Comparison of ENCODE assay signal across 17 cellular contexts in genomic region chr6:85453490-85453889, GRCh38. TPM values are rescaled to one million over a fixed set of nuclear protein-coding genes. Genes with fewer than 3 reads are reported as not detected.
DNase-seq lines count a peak whose midpoint lies in the region; ATAC-seq, FAIRE-seq and TF ChIP-seq lines count a peak whose summit lies in the region.
"Had no signal": no experiment of that assay in that cellular context is flagged by ENCODE, and none has a peak within 500 bp of the region (broad histone marks: within the 10 kb centered on the region; RNA-seq: fewer than 3 reads in every experiment).

No MANE protein-coding gene starts in this region.

- H3K9me3 ChIP-seq in GM12878 (replicated peaks; ENCODE audit: control insufficient read depth, insufficient read depth, low read length) = no peaks in the 10 kb centered on the region

- no peaks in the 10 kb centered on the region for H3K36me3 Mint-ChIP-seq in stimulated activated memory B cell treated with anti-CD40 and anti-IgM and Interleukin-4, amounts not matched to agents 10 μg/mL and 1 μg/mL and 100 μg/mL, for 72 hours
- no peaks in the 10 kb centered on the region for H3K36me3 Mint-ChIP-seq in stimulated activated naive B cell treated with anti-CD40 and anti-IgM and Interleukin-4, amounts not matched to agents 10 μg/mL and 1 μg/mL and 100 μg/mL, for 72 hours
- no peaks in the 10 kb centered on the region for H3K36me3 Mint-ChIP-seq in GM23338 (ENCODE audit: low read depth)
- H3K36me3 Mint-ChIP-seq: mesothelial cell of epicardium had no signal

- H3K27ac ChIP-seq in GM12878 (ENCODE audit: control insufficient read depth, insufficient read depth) = peak overlapping the region; percentile 20; the same call in 1 of the 2 replicates
- no peak overlapping the region for H3K27ac ChIP-seq in GM23338 (ENCODE audit: low read depth)
- H3K27ac ChIP-seq: parathyroid adenoma had no signal

- TF ChIP-seq CTCF in GM12878 (IDR thresholded peaks at IDR 0.05 in 2 of 3, conservative IDR thresholded peaks at IDR 0.05 in 1 of 3; ENCODE audit: control insufficient read depth in 2 of 3, extremely low read depth in 1 of 3, insufficient read depth in 1 of 3, low read depth in 3 of 3, low read length in 3 of 3) (no peak), GM23338 (conservative IDR thresholded peaks at IDR 0.05; ENCODE audit: low read depth in 2 of 2) (no peak)

- intact Hi-C loops in GM12878 (cut with micrococcal nuclease; ENCODE audit: unreplicated experiment) = loop anchor here (5.0 kb wide), 1 partner anchor 224 kb away; no protein-coding TSS in a partner anchor

- DNase-seq in activated gamma-delta T cell treated with Interleukin-2 at 50 U/mL for 16 hours (peak; percentile 20), activated gamma-delta T cell (lab: John Stamatoyannopoulos, UW) (no peak), GM12878 (ENCODE audit: low read depth, low spot score) (no peak), GM23338 (ENCODE audit: low spot score) (no peak), medulla oblongata (ENCODE audit: extremely low spot score) (no peak)
- DNase-seq in stimulated activated naive B cell treated with anti-CD40 and anti-IgM and Interleukin-4, amounts not matched to agents 10 μg/mL and 1 μg/mL and 100 μg/mL, for 72 hours = no peak
- DNase-seq: activated CD4-positive, alpha-beta memory T cell treated with anti-CD3 and anti-CD28 coated beads, Interleukin-2, amount 10 ng/mL, durations not matched to agents 7 days and 5 days; amygdala; C1 segment of cervical spinal cord; GDM1; NCI-H1105 treated with DMSO at 0.1 percent for 48 hours; NCI-H446 had no signal

- H3K4me2 ChIP-seq in GM12878 (ENCODE audit: control insufficient read depth, insufficient read depth) = peak overlapping the region; percentile 56
- H3K4me2 ChIP-seq in GM23338 = no peak overlapping the region

- H2AFZ ChIP-seq in GM12878 (ENCODE audit: control insufficient read depth, low read depth, low read length) = no peak overlapping the region
- no peak overlapping the region for H2AFZ ChIP-seq in GM23338
- H2AFZ ChIP-seq: parathyroid adenoma had no signal

- H3F3A ChIP-seq in GM23338 (replicated peaks; ENCODE audit: low read depth) = no peaks in the 10 kb centered on the region

- no peaks in the 10 kb centered on the region for H3K36me3 ChIP-seq in GM12878 (ENCODE audit: control insufficient read depth in 2 of 2, insufficient read depth in 2 of 2, low read length in 1 of 2)
- no peaks in the 10 kb centered on the region for H3K36me3 ChIP-seq in GM23338 (ENCODE audit: insufficient read depth)

- H3K4me1 ChIP-seq in GM12878 (ENCODE audit: control insufficient read depth, insufficient read depth, low read length) = peaks cover 28% of the 10 kb centered on the region
- H3K4me1 ChIP-seq in GM23338 (ENCODE audit: insufficient read depth) = peaks cover 14% of the 10 kb centered on the region
- H3K4me1 ChIP-seq: parathyroid adenoma had no signal

- CTCF ChIA-PET in GM12878 (lab: Yijun Ruan, JAX) = interaction anchor here (1.2 to 13.2 kb wide), 3 partner anchors 9 to 81 kb away, joined by 3 to 188 read pairs (median 6); no protein-coding TSS in a partner anchor

- peaks cover 88% of the 10 kb centered on the region for H3K4me1 Mint-ChIP-seq in stimulated activated memory B cell treated with anti-CD40 and anti-IgM and Interleukin-4, amounts not matched to agents 10 μg/mL and 1 μg/mL and 100 μg/mL, for 72 hours
- peaks cover 40 to 90% of the 10 kb centered on the region in 2 donors for H3K4me1 Mint-ChIP-seq in stimulated activated naive B cell treated with anti-CD40 and anti-IgM and Interleukin-4, amounts not matched to agents 10 μg/mL and 1 μg/mL and 100 μg/mL, for 72 hours
- peaks cover 16% of the 10 kb centered on the region for H3K4me1 Mint-ChIP-seq in GM23338

- H3K4me3 Mint-ChIP-seq in stimulated activated memory B cell treated with anti-CD40 and anti-IgM and Interleukin-4, amounts not matched to agents 10 μg/mL and 1 μg/mL and 100 μg/mL, for 72 hours = peak overlapping the region; percentile 30
- H3K4me3 Mint-ChIP-seq in stimulated activated naive B cell treated with anti-CD40 and anti-IgM and Interleukin-4, amounts not matched to agents 10 μg/mL and 1 μg/mL and 100 μg/mL, for 72 hours = no peak overlapping the region
- no peak overlapping the region for H3K4me3 Mint-ChIP-seq in GM23338
- H3K4me3 Mint-ChIP-seq: activated CD4-positive, alpha-beta memory T cell treated with anti-CD3 and anti-CD28 coated beads, Interleukin-2, amount 10 ng/mL, durations not matched to agents 7 days and 5 days; dendritic cell treated with granulocyte-macrophage colony-stimulating factor and Interleukin-4, amounts not matched to agents 40 ng/mL and 50 ng/mL, for 4 days; mesothelial cell of epicardium had no signal

- ATAC-seq in HG03571 (IDR thresholded peaks at IDR 0.05; ENCODE audit: unreplicated experiment) (peak; percentile 28), GM12878 (peak; percentile 7), GM23338 (no peak)
- ATAC-seq in stimulated activated memory B cell treated with anti-CD40 and anti-IgM and Interleukin-4, amounts not matched to agents 10 μg/mL and 1 μg/mL and 100 μg/mL, for 72 hours = peak; percentile 50
- no peak for ATAC-seq in stimulated activated naive B cell treated with anti-CD40 and anti-IgM and Interleukin-4, amounts not matched to agents 10 μg/mL and 1 μg/mL and 100 μg/mL, for 72 hours (replicated peaks)

- H3K79me2 ChIP-seq in GM12878 (ENCODE audit: control insufficient read depth, insufficient read depth, low read length) (peaks cover 39% of the 10 kb centered on the region), GM23338 (replicated peaks; ENCODE audit: insufficient read depth) (no peaks in the 10 kb centered on the region)
- H3K79me2 ChIP-seq: parathyroid adenoma had no signal

- TF ChIP-seq RAD21 in GM12878 (IDR thresholded peaks at IDR 0.05; ENCODE audit: insufficient read depth, low read depth, low read length) = no peak

- H3K9me3 Mint-ChIP-seq in stimulated activated memory B cell treated with anti-CD40 and anti-IgM and Interleukin-4, amounts not matched to agents 10 μg/mL and 1 μg/mL and 100 μg/mL, for 72 hours = no peaks in the 10 kb centered on the region
- no peaks in the 10 kb centered on the region for H3K9me3 Mint-ChIP-seq in stimulated activated naive B cell treated with anti-CD40 and anti-IgM and Interleukin-4, amounts not matched to agents 10 μg/mL and 1 μg/mL and 100 μg/mL, for 72 hours
- no peaks in the 10 kb centered on the region for H3K9me3 Mint-ChIP-seq in GM23338
- H3K9me3 Mint-ChIP-seq: activated CD4-positive, alpha-beta memory T cell treated with anti-CD3 and anti-CD28 coated beads, Interleukin-2, amount 10 ng/mL, durations not matched to agents 7 days and 5 days; dendritic cell treated with granulocyte-macrophage colony-stimulating factor and Interleukin-4, amounts not matched to agents 40 ng/mL and 50 ng/mL, for 4 days; mesothelial cell of epicardium had no signal

- H3K9ac ChIP-seq in GM12878 (ENCODE audit: control insufficient read depth, insufficient read depth, low read length) = no peak overlapping the region
- H3K9ac ChIP-seq: parathyroid adenoma had no signal

- peaks cover 11% of the 10 kb centered on the region for H3K9me2 ChIP-seq in GM23338 (ENCODE audit: insufficient read depth)

- SMC1A ChIA-PET in GM12878 (lab: Charles Lee; ENCODE audit: uncharacterized antibody, unreplicated experiment) = interaction anchor here (1.0 to 12.9 kb wide), 6 partner anchors 8 to 93 kb away, joined by 3 to 138 read pairs (median 52); no protein-coding TSS in a partner anchor

- H3K27me3 Mint-ChIP-seq in stimulated activated memory B cell treated with anti-CD40 and anti-IgM and Interleukin-4, amounts not matched to agents 10 μg/mL and 1 μg/mL and 100 μg/mL, for 72 hours = no peaks in the 10 kb centered on the region
- H3K27me3 Mint-ChIP-seq in stimulated activated naive B cell treated with anti-CD40 and anti-IgM and Interleukin-4, amounts not matched to agents 10 μg/mL and 1 μg/mL and 100 μg/mL, for 72 hours = peaks cover 0 to 19% of the 10 kb centered on the region in 2 donors
- peaks cover 38% of the 10 kb centered on the region for H3K27me3 Mint-ChIP-seq in GM23338 (ENCODE audit: insufficient read depth, low read depth, poor library complexity)

- POLR2A ChIA-PET in GM12878 (lab: Charles Lee) = interaction anchor here (1.9 to 4.6 kb wide), 2 partner anchors 8 to 49 kb away, joined by 7 to 64 read pairs; no protein-coding TSS in a partner anchor

- no peak for TF ChIP-seq EP300 in GM12878 (IDR thresholded peaks at IDR 0.05; ENCODE audit: borderline replicate concordance in 1 of 2, control insufficient read depth in 1 of 2, low read depth in 2 of 2, low read length in 2 of 2)

- H3K27me3 ChIP-seq in GM12878 (replicated peaks in 1 of 2; ENCODE audit: control insufficient read depth in 2 of 2, insufficient read depth in 2 of 2, low read length in 1 of 2) (no peaks in the 10 kb centered on the region), GM23338 (ENCODE audit: insufficient read depth) (peaks cover 49% of the 10 kb centered on the region)

- TF ChIP-seq POLR2A in GM12878 (IDR thresholded peaks at IDR 0.05; ENCODE audit: low read depth, low read length) = no peak

- H3K4me3 ChIP-seq in GM12878 (peak overlapping the region; percentile 83; the same call in 1 of the 2 replicates), GM23338 (no peak overlapping the region)

- no peak for FAIRE-seq in GM12878 (lab: Jason Lieb, UNC)

- WGBS in GM12878 (ENCODE audit: insufficient coverage, insufficient replicate concordance, low lambda C conversion rate, missing lambda C conversion rate) = 6% methylated on average over 2 of the region's 2 CpGs

- in situ Hi-C loops in GM12878 (cut with MboI) = no loop called here

- peak overlapping the region; percentile 61 for H3K27ac Mint-ChIP-seq in stimulated activated memory B cell treated with anti-CD40 and anti-IgM and Interleukin-4, amounts not matched to agents 10 μg/mL and 1 μg/mL and 100 μg/mL, for 72 hours
- no peak overlapping the region for H3K27ac Mint-ChIP-seq in stimulated activated naive B cell treated with anti-CD40 and anti-IgM and Interleukin-4, amounts not matched to agents 10 μg/mL and 1 μg/mL and 100 μg/mL, for 72 hours
- no peak overlapping the region for H3K27ac Mint-ChIP-seq in GM23338
- H3K27ac Mint-ChIP-seq: activated CD4-positive, alpha-beta memory T cell treated with anti-CD3 and anti-CD28 coated beads, Interleukin-2, amount 10 ng/mL, durations not matched to agents 7 days and 5 days; dendritic cell treated with granulocyte-macrophage colony-stimulating factor and Interleukin-4, amounts not matched to agents 40 ng/mL and 50 ng/mL, for 4 days; mesothelial cell of epicardium had no signal

- H4K20me1 ChIP-seq in GM12878 (ENCODE audit: control insufficient read depth, insufficient read depth) (no peaks in the 10 kb centered on the region), GM23338 (replicated peaks; ENCODE audit: insufficient read depth) (no peaks in the 10 kb centered on the region)

- no TSS peak for BruUV-seq in GM12878 (replicated peaks; lab: Mats Ljungman, UMichigan)

- RAD21 ChIA-PET in GM12878 (lab: Charles Lee; ENCODE audit: unreplicated experiment) = interaction anchor here (1.0 to 8.9 kb wide), 5 partner anchors 8 to 49 kb away, joined by 3 to 80 read pairs (median 48); no protein-coding TSS in a partner anchor

RNA-seq across cellular contexts. Expression of gene NT5E, which starts 3.6 kb away (rescaled TPM):
- total RNA-seq in GM12878 (2013; cell fraction: nucleolus; rRNA removed) = 2.2 and 2.5 TPM in 2 replicates
- total RNA-seq in GM12878 (2014; rRNA removed) = 8.2 and 8.4 TPM in 2 replicates
- total RNA-seq in GM12878 (2014; rRNA removed; fragmentation: Illumina TruSeq; extraction: Trizol) = 6.6 and 6.9 TPM in 2 replicates
- 8.2 and 9.7 TPM in 2 replicates for total RNA-seq in GM12878 (2021)
- 4.2 TPM for polyA plus RNA-seq in GM12878 (2011; ENCODE audit: low read depth)
- 6.9 and 9.9 TPM in 2 replicates for polyA plus RNA-seq in GM12878 (2011; rRNA removed)
- polyA plus RNA-seq in GM12878 (2011; cell fraction: cytosol; rRNA removed) = 4.6 and 9.2 TPM in 2 replicates
- polyA plus RNA-seq in GM12878 (2011; cell fraction: nucleus; rRNA removed) = 7.9 and 9.2 TPM in 2 replicates
- polyA plus RNA-seq in GM12878 (2012) = 5.3 and 7.9 TPM in 2 replicates
- polyA plus RNA-seq in GM12878 (2014; fragmentation: Illumina TruSeq; extraction: Trizol) = 5.6 and 7.5 TPM in 2 replicates
- 1 to 10 TPM; 1.9 to 3.9 TPM for polyA plus RNA-seq in GM12878 (2014; fragmentation: Nextera tagmentation; extraction: Ambion mirVana)
- 7.7 and 8.4 TPM in 2 replicates for polyA plus RNA-seq in GM12878 (2014; rRNA removed)
- polyA plus RNA-seq in GM12878 (2016; fragmentation: Nextera tagmentation; extraction: Ambion mirVana) = 1 to 10 TPM; 8.4 to 9.3 TPM
- polyA minus RNA-seq in GM12878 (2011; rRNA and poly(A)+ RNA removed) = 6.8 and 9.9 TPM in 2 replicates
- 8.7 and 10.4 TPM in 2 replicates for polyA minus RNA-seq in GM12878 (2011; cell fraction: cytosol; rRNA and poly(A)+ RNA removed)
- polyA minus RNA-seq in GM12878 (2011; cell fraction: nucleus; rRNA and poly(A)+ RNA removed) = 14.4 and 19.7 TPM in 2 replicates
- 0.50 and 1.5 TPM in 2 replicates for total RNA-seq in GM23338 (2014; rRNA removed; shearing (Covaris generic))
- polyA plus RNA-seq in GM23338 (2016; fragmentation: Nextera tagmentation; extraction: Ambion mirVana) = 0.18 and 0.23 TPM in 2 replicates

Comparison
In these comparisons a context has a peak if more than half of its experiments do, and no peak if none do; other contexts are left out.
1. ATAC-seq: peak in HG03571 (single experiment), GM12878 (single experiment) and stimulated activated memory B cell treated with anti-CD40 and anti-IgM and Interleukin-4, amounts not matched to agents 10 μg/mL and 1 μg/mL and 100 μg/mL, for 72 hours (single experiment); none in stimulated activated naive B cell treated with anti-CD40 and anti-IgM and Interleukin-4, amounts not matched to agents 10 μg/mL and 1 μg/mL and 100 μg/mL, for 72 hours (0 of 2) and GM23338 (single experiment).